Comparison of ENCODE assay signal across 26 cellular contexts in genomic region chr3:89270201-89270600, GRCh38.
"Had no signal": no experiment of that assay in that cellular context is flagged by ENCODE, and none has a peak within 500 bp of the region (broad histone marks: within the 10 kb centered on the region; RNA-seq: fewer than 3 reads in every experiment).

No MANE protein-coding gene starts in this region.

- H3K4me1 ChIP-seq: ascending aorta, breast epithelium, colonic mucosa had no signal

- H3K36me3 ChIP-seq: ascending aorta, breast epithelium, cardiac muscle cell, colonic mucosa had no signal

- H3K9me3 ChIP-seq: ascending aorta, breast epithelium, colonic mucosa had no signal

- H3K27me3 ChIP-seq: ascending aorta, breast epithelium, cardiac muscle cell, colonic mucosa had no signal

- H3K27ac Mint-ChIP-seq: activated CD4-positive, alpha-beta memory T cell treated with anti-CD3 and anti-CD28 coated beads, Interleukin-2, amount 10 ng/mL, durations not matched to agents 7 days and 5 days; activated CD4-positive, alpha-beta T cell treated with anti-CD3 and anti-CD28 coated beads, Interleukin-2, amount 10 ng/mL, durations not matched to agents 7 days and 5 days; activated naive CD4-positive, alpha-beta T cell treated with anti-CD3 and anti-CD28 coated beads, Interleukin-2, amount 10 ng/mL, durations not matched to agents 7 days and 5 days; activated naive CD4-positive, alpha-beta T cell treated with anti-CD3 and anti-CD28 coated beads, Interleukin-2, amount 50 U/mL, for 72 hours; activated naive CD8-positive, alpha-beta T cell treated with anti-CD3 and anti-CD28 coated beads, Interleukin-2, amount 10 ng/mL, durations not matched to agents 7 days and 5 days; activated T-cell treated with anti-CD3 and anti-CD28 coated beads, Interleukin-2, amount 50 U/mL, for 24 hours; activated T-cell treated with anti-CD3 and anti-CD28 coated beads, Interleukin-2, amount 50 U/mL, for 72 hours; endodermal cell had no signal

- H3K27ac ChIP-seq: ascending aorta, breast epithelium, cardiac muscle cell, colonic mucosa had no signal

- H3K4me3 Mint-ChIP-seq: activated CD4-positive, alpha-beta memory T cell treated with anti-CD3 and anti-CD28 coated beads, Interleukin-2, amount 10 ng/mL, durations not matched to agents 7 days and 5 days; activated CD4-positive, alpha-beta T cell treated with anti-CD3 and anti-CD28 coated beads, Interleukin-2, amount 10 ng/mL, durations not matched to agents 7 days and 5 days; activated naive CD4-positive, alpha-beta T cell treated with anti-CD3 and anti-CD28 coated beads, Interleukin-2, amount 10 ng/mL, durations not matched to agents 7 days and 5 days; activated naive CD8-positive, alpha-beta T cell treated with anti-CD3 and anti-CD28 coated beads, Interleukin-2, amount 10 ng/mL, durations not matched to agents 7 days and 5 days; activated T-cell treated with anti-CD3 and anti-CD28 coated beads, Interleukin-2, amount 50 U/mL, for 24 hours; activated T-cell treated with anti-CD3 and anti-CD28 coated beads, Interleukin-2, amount 50 U/mL, for 72 hours; brain; endodermal cell had no signal

- H3K4me1 Mint-ChIP-seq: activated CD4-positive, alpha-beta memory T cell treated with anti-CD3 and anti-CD28 coated beads, Interleukin-2, amount 10 ng/mL, durations not matched to agents 7 days and 5 days; activated CD4-positive, alpha-beta T cell treated with anti-CD3 and anti-CD28 coated beads, Interleukin-2, amount 10 ng/mL, durations not matched to agents 7 days and 5 days; activated naive CD4-positive, alpha-beta T cell treated with anti-CD3 and anti-CD28 coated beads, Interleukin-2, amount 10 ng/mL, durations not matched to agents 7 days and 5 days; activated naive CD8-positive, alpha-beta T cell treated with anti-CD3 and anti-CD28 coated beads, Interleukin-2, amount 10 ng/mL, durations not matched to agents 7 days and 5 days; endodermal cell had no signal

- H3K27me3 Mint-ChIP-seq: activated CD4-positive, alpha-beta memory T cell treated with anti-CD3 and anti-CD28 coated beads, Interleukin-2, amount 10 ng/mL, durations not matched to agents 7 days and 5 days; activated CD4-positive, alpha-beta T cell treated with anti-CD3 and anti-CD28 coated beads, Interleukin-2, amount 10 ng/mL, durations not matched to agents 7 days and 5 days; activated naive CD4-positive, alpha-beta T cell treated with anti-CD3 and anti-CD28 coated beads, Interleukin-2, amount 10 ng/mL, durations not matched to agents 7 days and 5 days; activated naive CD8-positive, alpha-beta T cell treated with anti-CD3 and anti-CD28 coated beads, Interleukin-2, amount 10 ng/mL, durations not matched to agents 7 days and 5 days; activated T-cell treated with anti-CD3 and anti-CD28 coated beads, Interleukin-2, amount 50 U/mL, for 24 hours; brain had no signal

- H3K9me3 Mint-ChIP-seq: activated CD4-positive, alpha-beta memory T cell treated with anti-CD3 and anti-CD28 coated beads, Interleukin-2, amount 10 ng/mL, durations not matched to agents 7 days and 5 days; activated CD4-positive, alpha-beta T cell treated with anti-CD3 and anti-CD28 coated beads, Interleukin-2, amount 10 ng/mL, durations not matched to agents 7 days and 5 days; activated naive CD4-positive, alpha-beta T cell treated with anti-CD3 and anti-CD28 coated beads, Interleukin-2, amount 10 ng/mL, durations not matched to agents 7 days and 5 days; activated naive CD8-positive, alpha-beta T cell treated with anti-CD3 and anti-CD28 coated beads, Interleukin-2, amount 10 ng/mL, durations not matched to agents 7 days and 5 days; brain; endodermal cell had no signal

- DNase-seq: activated CD4-positive, alpha-beta memory T cell treated with anti-CD3 and anti-CD28 coated beads, Interleukin-2, amount 10 ng/mL, durations not matched to agents 7 days and 5 days; activated CD4-positive, alpha-beta T cell treated with anti-CD3 and anti-CD28 coated beads for 1 hour; activated CD4-positive, alpha-beta T cell treated with anti-CD3 and anti-CD28 coated beads for 4 hours; activated CD4-positive, alpha-beta T cell treated with anti-CD3 and anti-CD28 coated beads, Interleukin-2, amount 10 ng/mL, durations not matched to agents 7 days and 5 days; activated CD4-positive, alpha-beta T cell treated with anti-CD3 and anti-CD28 coated beads, Interleukin-2, amount 50 U/mL, for 4 hours; activated CD4-positive, CD25-positive, alpha-beta regulatory T cell; activated CD8-positive, alpha-beta memory T cell treated with anti-CD3 and anti-CD28 coated beads, Interleukin-2, amount 50 U/mL, for 48 hours; activated gamma-delta T cell; activated naive CD4-positive, alpha-beta T cell; activated naive CD4-positive, alpha-beta T cell treated with anti-CD3 and anti-CD28 coated beads, Interleukin-2, amount 10 ng/mL, durations not matched to agents 7 days and 5 days; activated naive CD8-positive, alpha-beta T cell treated with anti-CD3 and anti-CD28 coated beads, Interleukin-2, amount 10 ng/mL, durations not matched to agents 7 days and 5 days; activated T-cell treated with anti-CD3 and anti-CD28 coated beads for 4 hours; activated T-cell treated with anti-CD3 and anti-CD28 coated beads, Interleukin-2, amount 50 U/mL, for 24 hours; activated T-cell treated with anti-CD3 and anti-CD28 coated beads, Interleukin-2, amount 50 U/mL, for 72 hours; central memory CD4-positive, alpha-beta T cell; cerebellar nuclear complex; colonic mucosa; effector memory CD4-positive, alpha-beta T cell; endodermal cell; foreskin fibroblast; T-helper 2 cell had no signal

- H3K4me3 ChIP-seq: ascending aorta, breast epithelium, cardiac muscle cell, colonic mucosa had no signal

- H3K36me3 Mint-ChIP-seq: activated naive CD4-positive, alpha-beta T cell treated with anti-CD3 and anti-CD28 coated beads, Interleukin-2, amount 10 ng/mL, durations not matched to agents 7 days and 5 days; activated naive CD4-positive, alpha-beta T cell treated with anti-CD3 and anti-CD28 coated beads, Interleukin-2, amount 50 U/mL, for 72 hours; activated naive CD8-positive, alpha-beta T cell treated with anti-CD3 and anti-CD28 coated beads, Interleukin-2, amount 10 ng/mL, durations not matched to agents 7 days and 5 days; brain had no signal
